In the genomic region with DNA sequence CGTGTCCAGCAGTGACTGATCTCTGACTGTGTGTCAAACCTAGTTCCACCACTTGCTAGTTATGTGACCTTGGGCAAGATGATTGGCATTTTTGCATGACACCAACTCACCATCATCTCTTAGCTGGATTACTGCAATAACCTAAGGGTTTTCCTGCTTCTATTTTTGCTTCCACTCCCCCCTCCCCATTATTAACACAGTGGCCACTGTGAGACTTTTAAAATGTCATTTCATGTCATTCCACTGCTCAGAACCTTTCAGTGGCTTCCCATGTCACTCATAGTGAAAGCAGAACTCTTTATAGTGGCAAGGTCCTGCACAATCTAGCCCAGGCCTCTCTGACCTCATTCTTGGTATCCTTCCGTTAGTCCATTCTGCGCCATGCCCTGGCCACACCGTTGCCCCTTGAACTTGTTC, we compare ENCODE assay signal across 9 cellular contexts. TPM values are rescaled to one million over a fixed set of nuclear protein-coding genes. Genes with fewer than 3 reads are reported as not detected.
DNase-seq lines count a peak whose midpoint lies in the region; ATAC-seq and TF ChIP-seq lines count a peak whose summit lies in the region.
"Had no signal": no experiment of that assay in that cellular context is flagged by ENCODE, and none has a peak within 500 bp of the region (broad histone marks: within the 10 kb centered on the region; RNA-seq: fewer than 3 reads in every experiment).

No MANE protein-coding gene starts in this region.

- H3K4me1 ChIP-seq in lung (ENCODE audit: control insufficient read depth in 2 of 2, insufficient read depth in 2 of 2, low read length in 2 of 2) (no peaks in the 10 kb centered on the region), gastrocnemius medialis (no peaks in the 10 kb centered on the region)
- H3K4me1 ChIP-seq: parathyroid adenoma, SJSA1 had no signal

- WGBS in lung, 2 donors, result 67 to 78% methylated on average over 4 of the region's 4 CpGs

- H3K36me3 ChIP-seq in lung (ENCODE audit: control insufficient read depth in 2 of 2, insufficient read depth in 2 of 2, low read length in 2 of 2), result no peaks in the 10 kb centered on the region
- no peaks in the 10 kb centered on the region for H3K36me3 ChIP-seq in gastrocnemius medialis
- H3K36me3 ChIP-seq: SJSA1 had no signal

- H3K27ac ChIP-seq in lung (ENCODE audit: low read depth in 1 of 2, low read length in 1 of 2) (no peak overlapping the region), gastrocnemius medialis (no peak overlapping the region)
- H3K27ac ChIP-seq: parathyroid adenoma, SJSA1 had no signal

- no peaks in the 10 kb centered on the region for H3K9me3 ChIP-seq in lung (ENCODE audit: control insufficient read depth in 2 of 2, insufficient read depth in 1 of 2, low read length in 1 of 2)
- H3K9me3 ChIP-seq in gastrocnemius medialis, result no peaks in the 10 kb centered on the region
- H3K9me3 ChIP-seq: SJSA1 had no signal

- no peak overlapping the region for H3K4me3 ChIP-seq in lung
- H3K4me3 ChIP-seq in gastrocnemius medialis, result no peak overlapping the region
- H3K4me3 ChIP-seq: SJSA1 had no signal

- intact Hi-C loops in gastrocnemius medialis (cut with DNase I; ENCODE audit: low total_unique reads), result no loop called here

- H3K27me3 ChIP-seq in lung (ENCODE audit: control insufficient read depth, insufficient read depth), result no peaks in the 10 kb centered on the region
- H3K27me3 ChIP-seq in gastrocnemius medialis, result no peaks in the 10 kb centered on the region
- H3K27me3 ChIP-seq: SJSA1 had no signal

- in situ Hi-C loops in gastrocnemius medialis (cut with MboI; ENCODE audit: low sequenced_read_pairs in 4 of 4), result no loop called here

- no peak for TF ChIP-seq POLR2A in gastrocnemius medialis (IDR thresholded peaks at IDR 0.05)

- no peak for DNase-seq in lung (ENCODE audit: low spot score)
- DNase-seq in NCI-H82 (lab: John Stamatoyannopoulos, UW), result no peak
- DNase-seq in gastrocnemius medialis, result no peak
- DNase-seq in NCI-H1436 treated with DMSO at 0.1 percent for 48 hours (lab: John Stamatoyannopoulos, UW), result no peak

- ATAC-seq in GM18868 (IDR thresholded peaks at IDR 0.05; ENCODE audit: unreplicated experiment), result peak; percentile 68
- ATAC-seq in GM21515 (IDR thresholded peaks at IDR 0.05; ENCODE audit: unreplicated experiment), result peak; percentile 84
- ATAC-seq in HG03139 (IDR thresholded peaks at IDR 0.05; ENCODE audit: unreplicated experiment), result peak; percentile 82
- ATAC-seq in lung (ENCODE audit: insufficient read depth, low FRiP score), result peak; percentile 54
- no peak for ATAC-seq in gastrocnemius medialis

- TF ChIP-seq CTCF in lung (IDR thresholded peaks at IDR 0.05; ENCODE audit: control extremely low read depth, extremely low read depth), result no peak
- no peak for TF ChIP-seq CTCF in gastrocnemius medialis (IDR thresholded peaks at IDR 0.05 in 4 of 5, conservative IDR thresholded peaks at IDR 0.05 in 1 of 5)

RNA-seq across cellular contexts. Expression of a gene that starts 4.8 kb away (rescaled TPM):
- total RNA-seq in lung (10 to 100 TPM in 1 of 2 donors, 1 to 10 TPM in 1; 3.4 to 11.0 TPM), gastrocnemius medialis (not detected)
- 10 to 100 TPM in 1 of 2 donors, 1 to 10 TPM in 1; 1.6 to 59.2 TPM for polyA plus RNA-seq in lung

Comparison
In these comparisons a context has a peak if more than half of its experiments do, and no peak if none do; other contexts are left out.
1. ATAC-seq: peak in GM18868 (single experiment), GM21515 (single experiment), HG03139 (single experiment) and lung (single experiment); none in gastrocnemius medialis (0 of 2).
2. RNA of a gene that starts 4.8 kb away (total RNA-seq): 3.4 to 11.0 TPM in lung; not detected in gastrocnemius medialis; every median in the first group is over 4 times any median in the second.